In the genomic region with DNA sequence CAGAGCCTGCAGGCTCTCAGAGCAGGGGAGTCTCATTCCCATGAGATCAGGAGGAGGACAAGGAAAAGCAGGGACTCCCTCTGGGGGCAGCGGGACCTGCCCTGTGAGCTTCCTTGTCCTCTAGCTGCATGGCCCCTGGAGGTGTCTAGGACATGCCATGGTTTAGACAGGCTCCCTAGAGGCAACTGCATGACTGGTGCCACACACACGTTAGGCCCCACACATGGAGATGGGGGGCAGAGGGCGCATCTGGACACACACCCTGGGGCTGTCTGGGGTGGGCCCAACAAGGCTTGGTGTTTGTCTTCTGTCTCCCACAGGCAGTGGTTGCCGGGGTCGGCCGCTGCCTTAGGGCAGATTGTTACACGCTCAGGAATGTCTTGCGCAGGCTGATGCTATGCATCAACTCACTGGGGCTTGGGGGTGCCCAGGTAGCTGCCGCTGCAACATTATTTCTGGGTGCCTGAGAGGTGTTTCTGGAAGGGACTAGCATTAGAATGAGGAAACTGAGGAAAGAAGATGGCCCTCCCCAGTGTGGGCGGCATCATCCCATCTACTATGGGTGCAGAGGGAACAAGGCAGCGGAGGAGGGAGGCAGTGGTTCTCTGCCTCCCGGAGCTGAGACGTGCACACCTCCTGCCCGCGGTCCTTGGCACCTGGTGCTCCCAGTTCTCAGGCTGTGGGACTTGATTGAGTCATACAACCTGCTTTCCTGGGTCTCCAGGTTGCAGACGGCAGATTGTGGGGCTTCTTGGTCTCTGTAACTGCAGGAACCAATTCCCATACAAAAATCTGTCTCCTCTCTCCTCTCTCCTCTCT, we compare ENCODE assay signal across 19 cellular contexts. TPM values are rescaled to one million over a fixed set of nuclear protein-coding genes. Genes with fewer than 3 reads are reported as not detected.
DNase-seq lines count a peak whose midpoint lies in the region; ATAC-seq and TF ChIP-seq lines count a peak whose summit lies in the region.
"Had no signal": no experiment of that assay in that cellular context is flagged by ENCODE, and none has a peak within 500 bp of the region (broad histone marks: within the 10 kb centered on the region; RNA-seq: fewer than 3 reads in every experiment).

No MANE protein-coding gene starts in this region.

- no peak overlapping the region for H4K8ac ChIP-seq in H9 (replicated peaks; ENCODE audit: insufficient read length, low read depth, low read length)

- no peak overlapping the region for H3K56ac ChIP-seq in H9 (ENCODE audit: insufficient read length, low read depth, low read length)

- H3K23me2 ChIP-seq in H9 (ENCODE audit: insufficient read length, low read depth, low read length, poor library complexity, severe bottlenecking), result no peaks in the 10 kb centered on the region

- H3K9ac ChIP-seq in H9 (ENCODE audit: extremely low read depth, insufficient read length, low read length), result no peak overlapping the region

- TF ChIP-seq POLR2A in upper lobe of left lung (IDR thresholded peaks at IDR 0.05), result no peak

- H3K9me3 ChIP-seq in H9 (ENCODE audit: control insufficient read depth, low read depth, low read length) (no peaks in the 10 kb centered on the region), T-helper 17 cell (ENCODE audit: control insufficient read depth, low read length, poor library complexity, severe bottlenecking) (no peaks in the 10 kb centered on the region), upper lobe of left lung (no peaks in the 10 kb centered on the region)
- H3K9me3 ChIP-seq: testis had no signal

- H3K4me2 ChIP-seq in H9 (ENCODE audit: insufficient read depth, insufficient read length, low read length), result no peak overlapping the region

- H3K27ac ChIP-seq in H9 (ENCODE audit: insufficient read length, low read depth, low read length) (no peak overlapping the region), upper lobe of left lung (no peak overlapping the region)
- H3K27ac ChIP-seq: testis had no signal

- no peak for DNase-seq in H9
- DNase-seq in T-helper 17 cell, result no peak
- DNase-seq in islet precursor cell, result peak; percentile 91
- peak; percentile 18 to 38 for DNase-seq in upper lobe of left lung
- DNase-seq in C1 segment of cervical spinal cord (lab: John Stamatoyannopoulos, UW), result no peak
- no peak for DNase-seq in glomerular visceral epithelial cell (ENCODE audit: extremely low spot score)
- DNase-seq in Ammon's horn (ENCODE audit: low spot score), result no peak
- DNase-seq: activated CD4-positive, alpha-beta T cell treated with anti-CD3 and anti-CD28 coated beads, Interleukin-2, amount 50 U/mL, for 1 hour; activated T-cell treated with anti-CD3 and anti-CD28 coated beads for 4 hours; AML-193; amygdala; glutamatergic neuron; left ventricle myocardium superior; NCI-H1930; Right ventricle myocardium superior; testis had no signal

- no peaks in the 10 kb centered on the region for H3K36me3 ChIP-seq in upper lobe of left lung

- ATAC-seq in T-helper 17 cell (no peak), upper lobe of left lung (ENCODE audit: low FRiP score in 2 of 2) (no peak)
- ATAC-seq: left ventricle myocardium superior, right cardiac atrium had no signal

- H2BK5ac ChIP-seq in H9 (ENCODE audit: insufficient read length, low read length), result no peak overlapping the region

- no peak overlapping the region for H3T11ph ChIP-seq in H9 (ENCODE audit: low read length)

- H3K14ac ChIP-seq in H9 (ENCODE audit: insufficient read depth, low read length), result no peak overlapping the region; the same call in 1 of the 2 replicates

- peak overlapping the region in 2 of 3 experiments; percentile 49 to 88; a peak in 2 of 7 replicates for H3K27ac Mint-ChIP-seq in H9
- H3K27ac Mint-ChIP-seq in T-helper 17 cell, result peak overlapping the region; percentile 49

- no peak overlapping the region for H3K23ac ChIP-seq in H9 (ENCODE audit: insufficient read length, low read depth, low read length)

- no peak overlapping the region for H3K4me3 ChIP-seq in upper lobe of left lung
- H3K4me3 ChIP-seq: testis had no signal

- no CpG with 5 or more reads among the region's 16 CpGs for WGBS in H9 (ENCODE audit: extremely low coverage, insufficient read length, low lambda C conversion rate)
- WGBS in upper lobe of left lung, 2 donors, result 90 to 94% methylated on average over 5 to 16 of the region's 16 CpGs

- TF ChIP-seq CTCF in H9 (conservative IDR thresholded peaks at IDR 0.05), result no peak
- no peak for TF ChIP-seq CTCF in upper lobe of left lung (IDR thresholded peaks at IDR 0.05)

- no peak overlapping the region for H4K91ac ChIP-seq in H9 (ENCODE audit: insufficient read length, low read depth, low read length)

- H3K27me3 ChIP-seq in H9 (ENCODE audit: insufficient read depth, low read length) (no peaks in the 10 kb centered on the region), upper lobe of left lung (no peaks in the 10 kb centered on the region)
- H3K27me3 ChIP-seq: testis had no signal

- H3K4me3 Mint-ChIP-seq in H9, result no peak overlapping the region
- no peak overlapping the region for H3K4me3 Mint-ChIP-seq in T-helper 17 cell
- H3K4me3 Mint-ChIP-seq: central memory CD8-positive, alpha-beta T cell had no signal

- H4K20me1 ChIP-seq in H9 (ENCODE audit: control insufficient read depth, insufficient read depth, insufficient read length), result peaks cover 2% of the 10 kb centered on the region

- H3K27me3 Mint-ChIP-seq in H9 (ENCODE audit: low read depth), result peaks cover 4% of the 10 kb centered on the region
- H3K27me3 Mint-ChIP-seq in T-helper 17 cell, result no peaks in the 10 kb centered on the region

- H3K4me1 Mint-ChIP-seq in H9 (peaks cover 18 to 29% of the 10 kb centered on the region in 2 experiments), T-helper 17 cell (no peaks in the 10 kb centered on the region)
- H3K4me1 Mint-ChIP-seq: central memory CD8-positive, alpha-beta T cell had no signal

- H3K9me3 Mint-ChIP-seq in H9, result no peaks in the 10 kb centered on the region; a peak in 1 of 5 replicates
- H3K9me3 Mint-ChIP-seq: central memory CD8-positive, alpha-beta T cell had no signal

- TF ChIP-seq EP300 in upper lobe of left lung (IDR thresholded peaks at IDR 0.05), result no peak

- H3K4ac ChIP-seq in H9 (ENCODE audit: low read depth, low read length), result no peak overlapping the region

- no peak overlapping the region for H2BK12ac ChIP-seq in H9 (ENCODE audit: insufficient read length, low read depth, low read length)

- no peak overlapping the region for H4K5ac ChIP-seq in H9 (ENCODE audit: insufficient read length, low read depth, low read length)

- H2BK15ac ChIP-seq in H9 (ENCODE audit: low read depth, low read length), result no peak overlapping the region

- no peaks in the 10 kb centered on the region for H3K36me3 Mint-ChIP-seq in H9 (ENCODE audit: insufficient read depth in 1 of 3, low read depth in 3 of 3)
- H3K36me3 Mint-ChIP-seq in T-helper 17 cell (ENCODE audit: low read depth), result peaks cover 2% of the 10 kb centered on the region

- no peak overlapping the region for H2BK120ac ChIP-seq in H9 (ENCODE audit: low read depth, low read length, poor library complexity, severe bottlenecking)

- no peak overlapping the region for H3K18ac ChIP-seq in H9 (ENCODE audit: insufficient read length, low read depth, low read length)

- H3K79me1 ChIP-seq in H9 (ENCODE audit: insufficient read depth, low read depth, low read length, poor library complexity, severe bottlenecking), result no peaks in the 10 kb centered on the region

- no peak overlapping the region for H2BK20ac ChIP-seq in H9 (ENCODE audit: low read depth, low read length, poor library complexity, severe bottlenecking)

- H2AFZ ChIP-seq in H9 (ENCODE audit: low read length), result no peak overlapping the region

- H3K4me1 ChIP-seq in H9 (ENCODE audit: insufficient read depth, low read length) (no peaks in the 10 kb centered on the region), upper lobe of left lung (peaks cover 0 to 3% (median 0%) of the 10 kb centered on the region in 4 donors)
- H3K4me1 ChIP-seq: testis had no signal

- no peaks in the 10 kb centered on the region for H3K79me2 ChIP-seq in H9 (ENCODE audit: insufficient read depth, low read length)

- H2AK5ac ChIP-seq in H9 (ENCODE audit: insufficient read length, low read length), result no peak overlapping the region

RNA-seq across cellular contexts. Expression of a gene that starts 32.1 kb away (rescaled TPM):
- total RNA-seq in H9 (2021) (3.1 and 3.4 TPM in 2 replicates), T-helper 17 cell (not detected), upper lobe of left lung (under 1 TPM in 2 of 6 donors, not detected in 4; 0.03 to 0.07 TPM)
- total RNA-seq: left ventricle myocardium superior; Right ventricle myocardium superior; T-helper 1 cell treated with Interleukin-12 subunit alpha and Interleukin-12 subunit beta and Interleukin-4 antibody, amounts not matched to agents 30 ng/mL and 1 ng/mL, for 36 hours had no signal

RNA-seq across cellular contexts. Expression of a gene that starts 44.4 kb away (rescaled TPM):
- total RNA-seq in H9 (2021), result 36.4 and 37.3 TPM in 2 replicates
- total RNA-seq in T-helper 17 cell, result not detected
- total RNA-seq in upper lobe of left lung, result 1 to 10 TPM in 2 of 6 donors, under 1 TPM in 2, not detected in 2; 0.78 to 8.6 (median 1.2) TPM
- total RNA-seq: Right ventricle myocardium superior; T-helper 1 cell treated with Interleukin-12 subunit alpha and Interleukin-12 subunit beta and Interleukin-4 antibody, amounts not matched to agents 30 ng/mL and 1 ng/mL, for 36 hours had no signal

Comparison
In these comparisons a context has a peak if more than half of its experiments do, and no peak if none do; other contexts are left out.
1. DNase-seq: peak in islet precursor cell (single experiment) and upper lobe of left lung (2 of 2); none in H9 (single experiment), T-helper 17 cell (0 of 3), C1 segment of cervical spinal cord (0 of 14), glomerular visceral epithelial cell (single experiment) and Ammon's horn (single experiment).